In genomic region chr1:159009704-159010361, GRCh38 we compare ENCODE assay signal across 8 cellular contexts.
DNase-seq lines count a peak whose midpoint lies in the region; ATAC-seq and TF ChIP-seq lines count a peak whose summit lies in the region.

Gene IFI16, plus strand, starts transcription at chr1:159009907. Its CDS starts 4,774 bp downstream, at chr1:159014681.

- H3K9me2 ChIP-seq in Loucy (replicated peaks; ENCODE audit: low read depth, low read length), result no peaks in the 10 kb centered on the region

- no peaks in the 10 kb centered on the region for H3K9me3 ChIP-seq in Loucy (ENCODE audit: insufficient read depth, low read depth, low read length)
- no peaks in the 10 kb centered on the region for H3K9me3 ChIP-seq in effector memory CD4-positive, alpha-beta T cell (ENCODE audit: control insufficient read depth, low read length)
- no peaks in the 10 kb centered on the region for H3K9me3 ChIP-seq in stomach smooth muscle (ENCODE audit: control insufficient read depth in 2 of 2, low read length in 2 of 2)

- peak within 1 kb of the TSS; percentile 99 for H3K9ac ChIP-seq in Loucy (ENCODE audit: low read depth, low read length, poor library complexity, severe bottlenecking)
- peak within 1 kb of the TSS; percentile 47 to 76 for H3K9ac ChIP-seq in stomach smooth muscle (ENCODE audit: low read length in 2 of 2)

- ATAC-seq in GM21723 (IDR thresholded peaks at IDR 0.05; ENCODE audit: unreplicated experiment), result peak; percentile 62

- H3K36me3 ChIP-seq in Loucy (ENCODE audit: insufficient read depth, low read length) (peaks cover 6% of the 10 kb centered on the region; the same call in 1 of the 2 replicates), stomach smooth muscle (ENCODE audit: control insufficient read depth in 2 of 2, insufficient read depth in 2 of 2, low read length in 2 of 2) (no peaks in the 10 kb centered on the region)
- no peaks in the 10 kb centered on the region for H3K36me3 ChIP-seq in effector memory CD4-positive, alpha-beta T cell (ENCODE audit: control insufficient read depth, insufficient read depth, low read length)

- no peak within 1 kb of the TSS; the same call in 1 of the 2 replicates for H2AFZ ChIP-seq in Loucy (ENCODE audit: low read length)

- peaks cover 52% of the 10 kb centered on the region for H3K79me2 ChIP-seq in Loucy (ENCODE audit: insufficient read depth, low read length)

- H3K27me3 ChIP-seq in Loucy (ENCODE audit: insufficient read depth, low read length, poor library complexity, severe bottlenecking) (peaks cover 5% of the 10 kb centered on the region), stomach smooth muscle (ENCODE audit: control insufficient read depth in 1 of 2, insufficient read depth in 2 of 2, low read length in 2 of 2) (no peaks in the 10 kb centered on the region)
- no peaks in the 10 kb centered on the region for H3K27me3 ChIP-seq in effector memory CD4-positive, alpha-beta T cell (replicated peaks; ENCODE audit: control insufficient read depth, insufficient read depth, low read length, poor library complexity, severe bottlenecking)

- H3F3A ChIP-seq in Loucy (ENCODE audit: low read depth), result peaks cover 10% of the 10 kb centered on the region; the same call in 1 of the 2 replicates

- peaks cover 31% of the 10 kb centered on the region for H4K20me1 ChIP-seq in Loucy (ENCODE audit: insufficient read depth, low read length, poor library complexity, severe bottlenecking)

- peak within 1 kb of the TSS; percentile 83 for H3K27ac ChIP-seq in effector memory CD4-positive, alpha-beta T cell (ENCODE audit: insufficient read depth, low read length, poor library complexity, severe bottlenecking)
- peak within 1 kb of the TSS; percentile 25 for H3K27ac ChIP-seq in stomach smooth muscle (ENCODE audit: low read length)

- TF ChIP-seq CTCF in Loucy (conservative IDR thresholded peaks at IDR 0.05; ENCODE audit: low read length), result no peak

- H3K4me3 ChIP-seq in GM08714 (ENCODE audit: low read length) (peak within 1 kb of the TSS; percentile 100), Loucy (ENCODE audit: low read length, poor library complexity, severe bottlenecking) (peak within 1 kb of the TSS; percentile 93), stomach smooth muscle (ENCODE audit: low read length in 2 of 2) (peak within 1 kb of the TSS; percentile 71 to 75)
- H3K4me3 ChIP-seq in effector memory CD4-positive, alpha-beta T cell (ENCODE audit: insufficient read depth, low read depth, low read length, poor library complexity, severe bottlenecking), result peak within 1 kb of the TSS; percentile 67

- peak; percentile 50 for DNase-seq in activated CD4-positive, alpha-beta T cell treated with anti-CD3 and anti-CD28 coated beads for 1 hour
- peak; percentile 13 to 33 (median 28) for DNase-seq in effector memory CD4-positive, alpha-beta T cell
- peak; percentile 60 for DNase-seq in midbrain (lab: John Stamatoyannopoulos, UW)
- no peak for DNase-seq in GOT3 (lab: John Stamatoyannopoulos, UW)

- peak within 1 kb of the TSS; percentile 88 for H3K4me2 ChIP-seq in Loucy (ENCODE audit: low read depth, low read length, poor library complexity, severe bottlenecking)

- H3K4me1 ChIP-seq in Loucy (ENCODE audit: insufficient read depth, low read length, poor library complexity, severe bottlenecking) (peaks cover 55% of the 10 kb centered on the region), stomach smooth muscle (ENCODE audit: control insufficient read depth, insufficient read depth, low read length) (no peaks in the 10 kb centered on the region)
- H3K4me1 ChIP-seq in effector memory CD4-positive, alpha-beta T cell (ENCODE audit: control insufficient read depth, insufficient read depth, low read length, poor library complexity, severe bottlenecking), result peaks cover 17% of the 10 kb centered on the region
